18 cellular contexts compared by ENCODE assay signal in genomic region chr4:184722798-184723197, GRCh38. TPM values are rescaled to one million over a fixed set of nuclear protein-coding genes. Genes with fewer than 3 reads are reported as not detected.
DNase-seq lines count a peak whose midpoint lies in the region; ATAC-seq, FAIRE-seq and TF ChIP-seq lines count a peak whose summit lies in the region.
"Had no signal": no experiment of that assay in that cellular context is flagged by ENCODE, and none has a peak within 500 bp of the region (broad histone marks: within the 10 kb centered on the region; RNA-seq: fewer than 3 reads in every experiment).

No MANE protein-coding gene starts in this region.

- peaks cover 14 to 20% of the 10 kb centered on the region in 2 donors for H3K9me3 Mint-ChIP-seq in activated naive CD4-positive, alpha-beta T cell treated with anti-CD3 and anti-CD28 coated beads, Interleukin-2, amount 50 U/mL, for 72 hours
- peaks cover 11% of the 10 kb centered on the region for H3K9me3 Mint-ChIP-seq in stimulated activated memory B cell treated with anti-CD40 and anti-IgM and Interleukin-4, amounts not matched to agents 10 μg/mL and 1 μg/mL and 100 μg/mL, for 72 hours

- CTCF ChIA-PET in OCI-LY7 (lab: Charles Lee; ENCODE audit: unreplicated experiment) = no interaction called here

- H3K27ac Mint-ChIP-seq in activated naive CD4-positive, alpha-beta T cell treated with anti-CD3 and anti-CD28 coated beads, Interleukin-2, amount 50 U/mL, for 72 hours = no peak overlapping the region
- H3K27ac Mint-ChIP-seq in stimulated activated memory B cell treated with anti-CD40 and anti-IgM and Interleukin-4, amounts not matched to agents 10 μg/mL and 1 μg/mL and 100 μg/mL, for 72 hours = peak overlapping the region; percentile 5
- H3K27ac Mint-ChIP-seq: activated naive CD8-positive, alpha-beta T cell; nephron progenitor cell had no signal

- no peaks in the 10 kb centered on the region for H3K27me3 ChIP-seq in bronchial epithelial cell (ENCODE audit: control insufficient read depth, insufficient read depth, low read length)
- H3K27me3 ChIP-seq: breast epithelium, right atrium auricular region, tibial nerve had no signal

- H3K79me2 ChIP-seq in OCI-LY7 (ENCODE audit: insufficient read depth, low read depth, low read length) = peaks cover 62% of the 10 kb centered on the region

- POLR2A ChIA-PET in OCI-LY7 (lab: Charles Lee) = interaction anchor here (1.2 to 1.9 kb wide), 3 partner anchors 11 to 25 kb away, joined by 3 to 11 read pairs (median 3); partner anchors contain the start of gene CENPU

- no peak overlapping the region for H2AFZ ChIP-seq in OCI-LY7 (ENCODE audit: low read length)

- peaks cover 13% of the 10 kb centered on the region for H3K4me1 ChIP-seq in OCI-LY7 (ENCODE audit: insufficient read depth, low read length, poor library complexity, severe bottlenecking)
- H3K4me1 ChIP-seq: breast epithelium, right atrium auricular region, tibial nerve had no signal

- TF ChIP-seq CTCF in OCI-LY7 (conservative IDR thresholded peaks at IDR 0.05; ENCODE audit: low read length) = peak; percentile 62
- TF ChIP-seq CTCF in bronchial epithelial cell (IDR thresholded peaks at IDR 0.05; ENCODE audit: insufficient read depth, low read length, severe bottlenecking) = peak; percentile 8
- TF ChIP-seq CTCF in GM20000 (IDR thresholded peaks at IDR 0.05; ENCODE audit: extremely low read depth, missing control alignments) = no peak

- H3K36me3 Mint-ChIP-seq in activated naive CD4-positive, alpha-beta T cell treated with anti-CD3 and anti-CD28 coated beads, Interleukin-2, amount 50 U/mL, for 72 hours = peaks cover 70 to 76% of the 10 kb centered on the region in 2 donors
- H3K36me3 Mint-ChIP-seq in stimulated activated memory B cell treated with anti-CD40 and anti-IgM and Interleukin-4, amounts not matched to agents 10 μg/mL and 1 μg/mL and 100 μg/mL, for 72 hours = peaks cover 68% of the 10 kb centered on the region

- no peak overlapping the region for H3K4me2 ChIP-seq in OCI-LY7 (ENCODE audit: low read length)

- intact Hi-C loops in OCI-LY7 (cut with micrococcal nuclease; ENCODE audit: unreplicated experiment) = no loop called here

- H3K4me3 Mint-ChIP-seq in stimulated activated memory B cell treated with anti-CD40 and anti-IgM and Interleukin-4, amounts not matched to agents 10 μg/mL and 1 μg/mL and 100 μg/mL, for 72 hours = no peak overlapping the region
- H3K4me3 Mint-ChIP-seq: activated naive CD8-positive, alpha-beta T cell; IgD-negative memory B cell; nephron progenitor cell had no signal

- no peaks in the 10 kb centered on the region for H3K27me3 Mint-ChIP-seq in stimulated activated memory B cell treated with anti-CD40 and anti-IgM and Interleukin-4, amounts not matched to agents 10 μg/mL and 1 μg/mL and 100 μg/mL, for 72 hours
- H3K27me3 Mint-ChIP-seq: activated naive CD8-positive, alpha-beta T cell; IgD-negative memory B cell had no signal

- H3K9me2 ChIP-seq in OCI-LY7 (ENCODE audit: insufficient read depth, low read length) = no peaks in the 10 kb centered on the region

- H4K20me1 ChIP-seq in OCI-LY7 (ENCODE audit: insufficient read depth, low read length) = 0 out of 2 replicates have a peak, but pooled peaks cover 4% of the 10 kb centered on the region

- ATAC-seq in activated naive CD4-positive, alpha-beta T cell treated with anti-CD3 and anti-CD28 coated beads, Interleukin-2, amount 50 U/mL, for 72 hours = peak; percentile 38 to 62
- ATAC-seq in stimulated activated memory B cell treated with anti-CD40 and anti-IgM and Interleukin-4, amounts not matched to agents 10 μg/mL and 1 μg/mL and 100 μg/mL, for 72 hours = no peak
- ATAC-seq in HG02571 (IDR thresholded peaks at IDR 0.05; ENCODE audit: unreplicated experiment) = no peak

- peaks cover 15% of the 10 kb centered on the region for H3K4me1 Mint-ChIP-seq in stimulated activated memory B cell treated with anti-CD40 and anti-IgM and Interleukin-4, amounts not matched to agents 10 μg/mL and 1 μg/mL and 100 μg/mL, for 72 hours

- H3K27ac ChIP-seq in OCI-LY7 (ENCODE audit: low read depth, low read length, poor library complexity, severe bottlenecking) = no peak overlapping the region
- H3K27ac ChIP-seq: breast epithelium, right atrium auricular region, SK-N-MC, tibial nerve had no signal

- DNase-seq in activated naive CD4-positive, alpha-beta T cell treated with anti-CD3 and anti-CD28 coated beads, Interleukin-2, amount 50 U/mL, for 72 hours (ENCODE audit: low spot score in 2 of 2) = no peak
- no peak for DNase-seq in activated naive CD4-positive, alpha-beta T cell (lab: John Stamatoyannopoulos, UW)
- no peak for DNase-seq in OCI-LY7 (ENCODE audit: low spot score)
- DNase-seq in bronchial epithelial cell (ENCODE audit: low read depth) = no peak
- DNase-seq in GM20000 (ENCODE audit: low spot score) = no peak
- DNase-seq in stimulated activated CD4-positive, alpha-beta T cell treated with anti-CD3 and anti-CD28 coated beads, Interleukin-2, amount 100 ng/mL, for 24 hours = no peak
- DNase-seq: NCI-H1417 treated with DMSO at 0.1 percent for 48 hours; NCI-H446; nephron progenitor cell; stimulated activated CD8-positive, alpha-beta memory T cell treated with anti-CD3 and anti-CD28 coated beads, Interleukin-4, amount 100 ng/mL, for 48 hours had no signal

- H3K4me3 ChIP-seq in OCI-LY7 (ENCODE audit: low read depth, low read length, poor library complexity, severe bottlenecking) (no peak overlapping the region), bronchial epithelial cell (ENCODE audit: low read depth, low read length) (no peak overlapping the region)
- H3K4me3 ChIP-seq: breast epithelium, right atrium auricular region, SK-N-MC, tibial nerve had no signal

- no TSS peak for BruUV-seq in OCI-LY7 (replicated peaks; lab: Mats Ljungman, UMichigan)

- peaks cover 97% of the 10 kb centered on the region for H3K36me3 ChIP-seq in OCI-LY7 (ENCODE audit: insufficient read depth, low read length)
- H3K36me3 ChIP-seq in bronchial epithelial cell (ENCODE audit: control insufficient read depth, insufficient read depth, low read length) = peaks cover 1% of the 10 kb centered on the region
- H3K36me3 ChIP-seq: breast epithelium, right atrium auricular region had no signal

- no peak for FAIRE-seq in bronchial epithelial cell (lab: Jason Lieb, UNC)

- 0 out of 2 replicates have a peak, but pooled peaks cover 6% of the 10 kb centered on the region for H3K9me3 ChIP-seq in OCI-LY7 (ENCODE audit: low read length)
- H3K9me3 ChIP-seq: right atrium auricular region had no signal

RNA-seq across cellular contexts. Expression of gene CENPU, which starts 11.1 kb away (rescaled TPM):
- 10 to 100 TPM; 73.8 to 75.1 TPM for total RNA-seq in activated naive CD4-positive, alpha-beta T cell treated with anti-CD3 and anti-CD28 coated beads, Interleukin-2, amount 50 U/mL, for 72 hours
- 83.9 and 85.1 TPM in 2 replicates for total RNA-seq in OCI-LY7 (2014; rRNA removed; shearing (Covaris generic))
- total RNA-seq in OCI-LY7 (2022) (132 and 160 TPM in 2 replicates), bronchial epithelial cell (1.9 and 2.1 TPM in 2 replicates)

Comparison
In these comparisons a context has a peak if more than half of its experiments do, and no peak if none do; other contexts are left out.
1. ATAC-seq: peak in activated naive CD4-positive, alpha-beta T cell treated with anti-CD3 and anti-CD28 coated beads, Interleukin-2, amount 50 U/mL, for 72 hours (2 of 2); none in stimulated activated memory B cell treated with anti-CD40 and anti-IgM and Interleukin-4, amounts not matched to agents 10 μg/mL and 1 μg/mL and 100 μg/mL, for 72 hours (single experiment) and HG02571 (single experiment).
2. RNA of gene CENPU, which starts 11.1 kb away (total RNA-seq): 83.9 to 160 TPM in OCI-LY7 and 73.8 to 75.1 TPM in activated naive CD4-positive, alpha-beta T cell treated with anti-CD3 and anti-CD28 coated beads, Interleukin-2, amount 50 U/mL, for 72 hours; 1.9 to 2.1 TPM in bronchial epithelial cell; every median in the first group is over 10 times any median in the second.